38 cellular contexts compared by ENCODE assay signal in genomic region chr21:31038376-31038775, GRCh38. TPM values are rescaled to one million over a fixed set of nuclear protein-coding genes. Genes with fewer than 3 reads are reported as not detected.
"Had no signal": no experiment of that assay in that cellular context is flagged by ENCODE, and none has a peak within 500 bp of the region (broad histone marks: within the 10 kb centered on the region; RNA-seq: fewer than 3 reads in every experiment).

TSS of gene KRTAP19-8 (minus strand) at chr21:31038476. CDS start at chr21:31038443, 33 bp downstream.

- H3K4me3 ChIP-seq: MG63 had no signal

- DNase-seq: Karpas-422, Kasumi-1, MG63, MM.1S, MV-4-11, NCI-H1048, NCI-H1092, NCI-H1092 treated with DMSO at 0.1 percent for 48 hours, NCI-H1105, NCI-H1105 treated with DMSO at 0.1 percent for 48 hours, NCI-H1417, NCI-H1417 treated with DMSO at 0.1 percent for 48 hours, NCI-H1436, NCI-H1436 treated with DMSO at 0.1 percent for 48 hours, NCI-H146, NCI-H1694, NCI-H1694 treated with DMSO at 0.1 percent for 48 hours, NCI-H187, NCI-H187 treated with DMSO at 0.1 percent for 48 hours, NCI-H1930, NCI-H2029, NCI-H2029 treated with DMSO at 0.1 percent for 48 hours, NCI-H2081, NCI-H2081 treated with DMSO at 0.1 percent for 48 hours, NCI-H2107, NCI-H2171, NCI-H2171 treated with DMSO at 0.1 percent for 48 hours, NCI-H2227 treated with DMSO at 0.1 percent for 48 hours, NCI-H226, NCI-H345, NCI-H446, NCI-H446 treated with DMSO at 0.1 percent for 48 hours, NCI-H510A, NCI-H510A treated with DMSO at 0.1 percent for 48 hours had no signal

- H3K27me3 ChIP-seq: MG63 had no signal

- H3K36me3 ChIP-seq: MG63 had no signal

- H3K9me3 ChIP-seq: MG63 had no signal

RNA-seq across cellular contexts. Expression of gene KRTAP19-8, which starts in this region (rescaled TPM):
- total RNA-seq: LHCN-M2, M059J, MCF 10A, NCI-H460 had no signal
